In genomic region chr7:30027065-30027456, GRCh38 we compare ENCODE assay signal across 8 cellular contexts. TPM values are rescaled to one million over a fixed set of nuclear protein-coding genes. Genes with fewer than 3 reads are reported as not detected.
DNase-seq lines count a peak whose midpoint lies in the region; ATAC-seq and TF ChIP-seq lines count a peak whose summit lies in the region.

No MANE protein-coding gene starts in this region.

- ATAC-seq in activated B cell treated with CpG ODN at 0.5 μM for 24 hours (ENCODE audit: low read depth) (peak; percentile 43), natural killer cell (peak; percentile 20 to 49 (median 29)), HG02759 (IDR thresholded peaks at IDR 0.05; ENCODE audit: unreplicated experiment) (no peak)

- H3K36me3 Mint-ChIP-seq in activated B cell treated with CpG ODN at 0.5 μM for 24 hours (ENCODE audit: low read depth): peaks cover 19% of the 10 kb centered on the region
- H3K36me3 Mint-ChIP-seq in natural killer cell: no peaks in the 10 kb centered on the region

- intact Hi-C loops in activated B cell treated with CpG ODN at 0.5 μM for 24 hours (cut with micrococcal nuclease) (loop anchor here (2.0 to 5.0 kb wide), 3 partner anchors 108 to 450 kb away; partner anchors contain the start of genes MTURN and NOD1), natural killer cell (cut with micrococcal nuclease) (loop anchor here (2.0 to 10.0 kb wide), 4 partner anchors 38 to 568 kb away; partner anchors contain the start of genes GARS1, GGCT and SCRN1)

- DNase-seq in activated CD8-positive, alpha-beta memory T cell treated with anti-CD3 and anti-CD28 coated beads, Interleukin-2, amount 50 U/mL, for 4 hours: peak; percentile 20
- DNase-seq in activated CD8-positive, alpha-beta memory T cell treated with anti-CD3 and anti-CD28 coated beads for 24 hours: no peak
- DNase-seq in HT-29 (ENCODE audit: low spot score) (peak; percentile 77), activated B cell treated with CpG ODN at 0.5 μM for 24 hours (no peak), epithelial cell of proximal tubule (ENCODE audit: low read depth) (peak; percentile 70), natural killer cell (no peak), SKM-1 (lab: John Stamatoyannopoulos, UW; ENCODE audit: unreplicated experiment) (no peak)

- CTCF ChIA-PET in activated B cell treated with CpG ODN at 0.5 μM for 24 hours (lab: Charles Lee): interaction anchor here (1.1 to 3.4 kb wide), 3 partner anchors 35 to 71 kb away, joined by 4 to 11 read pairs (median 5); no protein-coding TSS in a partner anchor

- peak overlapping the region; percentile 68 for H3K4me3 ChIP-seq in epithelial cell of proximal tubule (ENCODE audit: low read depth, low read length)

- no peaks in the 10 kb centered on the region for H3K27me3 Mint-ChIP-seq in activated B cell treated with CpG ODN at 0.5 μM for 24 hours
- H3K27me3 Mint-ChIP-seq in natural killer cell (ENCODE audit: low read depth in 2 of 2): no peaks in the 10 kb centered on the region

- no peak overlapping the region for H3K4me3 Mint-ChIP-seq in activated B cell treated with CpG ODN at 0.5 μM for 24 hours
- no peak overlapping the region for H3K4me3 Mint-ChIP-seq in natural killer cell

- TF ChIP-seq CTCF in activated B cell treated with CpG ODN at 0.5 μM for 24 hours (IDR thresholded peaks at IDR 0.05) (no peak), epithelial cell of proximal tubule (conservative IDR thresholded peaks at IDR 0.05; ENCODE audit: low read depth, low read length) (no peak), natural killer cell (IDR thresholded peaks at IDR 0.05) (no peak)

- H3K4me1 Mint-ChIP-seq in activated B cell treated with CpG ODN at 0.5 μM for 24 hours: peaks cover 37% of the 10 kb centered on the region
- H3K4me1 Mint-ChIP-seq in natural killer cell: peaks cover 35 to 45% of the 10 kb centered on the region in 2 donors

- peaks cover 3% of the 10 kb centered on the region for H3K9me3 Mint-ChIP-seq in activated B cell treated with CpG ODN at 0.5 μM for 24 hours
- no peaks in the 10 kb centered on the region for H3K9me3 Mint-ChIP-seq in natural killer cell

- POLR2A ChIA-PET in activated B cell treated with CpG ODN at 0.5 μM for 24 hours (lab: Charles Lee): interaction anchor here (0.9 to 5.3 kb wide), 8 partner anchors 15 to 567 kb away, joined by 3 to 66 read pairs (median 6); partner anchors contain the start of genes GARS1, NOD1 and SCRN1

- H3K27ac Mint-ChIP-seq in activated B cell treated with CpG ODN at 0.5 μM for 24 hours: peak overlapping the region; percentile 91
- peak overlapping the region; percentile 85 to 92 for H3K27ac Mint-ChIP-seq in natural killer cell

RNA-seq across cellular contexts. Expression of gene FKBP14, which starts 0.6 kb away (rescaled TPM):
- total RNA-seq in HT-29 (2014; rRNA removed; shearing (Covaris generic)): 3.3 and 3.7 TPM in 2 replicates
- total RNA-seq in activated B cell treated with CpG ODN at 0.5 μM for 24 hours: 7.7 and 11.4 TPM in 2 replicates
- 7.8 and 12.6 TPM in 2 replicates for total RNA-seq in epithelial cell of proximal tubule
- 10 to 100 TPM; 11.1 to 13.4 (median 11.9) TPM for total RNA-seq in natural killer cell

RNA-seq across cellular contexts. Expression of gene PLEKHA8, which starts 1.2 kb away (rescaled TPM):
- total RNA-seq in HT-29 (2014; rRNA removed; shearing (Covaris generic)): 5.2 and 7.8 TPM in 2 replicates
- total RNA-seq in activated B cell treated with CpG ODN at 0.5 μM for 24 hours (7.4 and 9.3 TPM in 2 replicates), epithelial cell of proximal tubule (11.9 and 12.2 TPM in 2 replicates), natural killer cell (10 to 100 TPM in 2 of 3 donors, 1 to 10 TPM in 1; 8.7 to 12.8 (median 11.8) TPM)

RNA-seq across cellular contexts. Expression of gene SCRN1, which starts 37.5 kb away (rescaled TPM):
- 17.0 and 18.6 TPM in 2 replicates for total RNA-seq in HT-29 (2014; rRNA removed; shearing (Covaris generic))
- total RNA-seq in activated B cell treated with CpG ODN at 0.5 μM for 24 hours (48.1 and 48.7 TPM in 2 replicates), epithelial cell of proximal tubule (61.9 and 69.8 TPM in 2 replicates), natural killer cell (10 to 100 TPM; 23.4 to 31.3 (median 26.9) TPM)

Comparison
In these comparisons a context has a peak if more than half of its experiments do, and no peak if none do; other contexts are left out.
1. DNase-seq: peak in activated CD8-positive, alpha-beta memory T cell treated with anti-CD3 and anti-CD28 coated beads, Interleukin-2, amount 50 U/mL, for 4 hours (single experiment), HT-29 (single experiment) and epithelial cell of proximal tubule (single experiment); none in activated CD8-positive, alpha-beta memory T cell treated with anti-CD3 and anti-CD28 coated beads for 24 hours (single experiment), activated B cell treated with CpG ODN at 0.5 μM for 24 hours (single experiment), natural killer cell (single experiment) and SKM-1 (single experiment).